In genomic region chr1:225481738-225482137, GRCh38 we compare ENCODE assay signal across 22 cellular contexts. TPM values are rescaled to one million over a fixed set of nuclear protein-coding genes. Genes with fewer than 3 reads are reported as not detected.
DNase-seq lines count a peak whose midpoint lies in the region; ATAC-seq, FAIRE-seq and TF ChIP-seq lines count a peak whose summit lies in the region.
"Had no signal": no experiment of that assay in that cellular context is flagged by ENCODE, and none has a peak within 500 bp of the region (broad histone marks: within the 10 kb centered on the region; RNA-seq: fewer than 3 reads in every experiment).

No MANE protein-coding gene starts in this region.

- H3K36me3 ChIP-seq in kidney (ENCODE audit: control insufficient read depth in 1 of 2, insufficient read depth in 2 of 2, low read length in 2 of 2): no peaks in the 10 kb centered on the region
- H3K36me3 ChIP-seq: HAP-1 had no signal

- no peak overlapping the region for H3K9ac ChIP-seq in kidney (ENCODE audit: low read length in 2 of 2)

- no peaks in the 10 kb centered on the region for H3K4me1 ChIP-seq in kidney (ENCODE audit: control insufficient read depth in 1 of 2, insufficient read depth in 1 of 2, low read depth in 1 of 2, low read length in 2 of 2)
- H3K4me1 ChIP-seq: foreskin keratinocyte, HAP-1 had no signal

- TF ChIP-seq CTCF in progenitor cell of endocrine pancreas (IDR thresholded peaks at IDR 0.05; ENCODE audit: unreplicated experiment): no peak
- TF ChIP-seq CTCF in kidney (IDR thresholded peaks at IDR 0.05; ENCODE audit: borderline replicate concordance, extremely low read depth, insufficient read depth): no peak

- H3K27ac Mint-ChIP-seq in progenitor cell of endocrine pancreas: peak overlapping the region; percentile 60
- H3K27ac Mint-ChIP-seq: activated CD4-positive, alpha-beta memory T cell treated with anti-CD3 and anti-CD28 coated beads for 36 hours; type B pancreatic cell had no signal

- H3K4me3 ChIP-seq in kidney (ENCODE audit: low read length in 2 of 2): no peak overlapping the region
- H3K4me3 ChIP-seq: HAP-1, K562, lung had no signal

- no peak overlapping the region for H3K27ac ChIP-seq in kidney (ENCODE audit: low read depth in 2 of 2, low read length in 2 of 2)
- H3K27ac ChIP-seq: foreskin keratinocyte had no signal

- H3K36me3 Mint-ChIP-seq in progenitor cell of endocrine pancreas (ENCODE audit: insufficient read depth): no peaks in the 10 kb centered on the region
- H3K36me3 Mint-ChIP-seq: activated CD4-positive, alpha-beta memory T cell treated with anti-CD3 and anti-CD28 coated beads for 36 hours; type B pancreatic cell had no signal

- H3K27me3 Mint-ChIP-seq in progenitor cell of endocrine pancreas: peaks cover 28% of the 10 kb centered on the region
- H3K27me3 Mint-ChIP-seq: activated CD4-positive, alpha-beta memory T cell treated with anti-CD3 and anti-CD28 coated beads for 36 hours had no signal

- intact Hi-C loops in kidney (cut with DNase I): no loop called here

- no peak overlapping the region for H3K4me3 Mint-ChIP-seq in progenitor cell of endocrine pancreas (ENCODE audit: low read depth)
- H3K4me3 Mint-ChIP-seq: activated CD4-positive, alpha-beta memory T cell treated with anti-CD3 and anti-CD28 coated beads for 36 hours; neural crest cell; type B pancreatic cell had no signal

- H3K4me1 Mint-ChIP-seq in progenitor cell of endocrine pancreas (ENCODE audit: low read depth): peaks cover 6% of the 10 kb centered on the region

- no peak for FAIRE-seq in kidney (lab: Jason Lieb, UNC)
- FAIRE-seq: K562, TTC549 had no signal

- no peaks in the 10 kb centered on the region for H3K9me3 Mint-ChIP-seq in progenitor cell of endocrine pancreas (ENCODE audit: low read depth)
- H3K9me3 Mint-ChIP-seq: activated CD4-positive, alpha-beta memory T cell treated with anti-CD3 and anti-CD28 coated beads for 36 hours; neural crest cell; type B pancreatic cell had no signal

- peak; percentile 72 for DNase-seq in DMS53 (lab: John Stamatoyannopoulos, UW)
- DNase-seq in NCI-H1436 treated with DMSO at 0.1 percent for 48 hours (lab: John Stamatoyannopoulos, UW): peak; percentile 63
- peak; percentile 79 for DNase-seq in NCI-H774 (lab: John Stamatoyannopoulos, UW)
- DNase-seq in progenitor cell of endocrine pancreas (ENCODE audit: low spot score, unreplicated experiment): no peak
- no peak for DNase-seq in kidney
- DNase-seq in DMS 273 treated with DMSO at 0.1 percent for 48 hours (lab: John Stamatoyannopoulos, UW): no peak
- DNase-seq: activated CD4-positive, alpha-beta memory T cell treated with anti-CD3 and anti-CD28 coated beads for 36 hours; AML-193; cerebellar nuclear complex; foreskin keratinocyte; NCI-H1694 treated with DMSO at 0.1 percent for 48 hours; OCI-M1; right cardiac atrium; stimulated activated CD4-positive, alpha-beta T cell treated with anti-CD3 and anti-CD28 coated beads, Interleukin-2, amount 100 ng/mL, for 48 hours had no signal

- no peaks in the 10 kb centered on the region for H3K9me3 ChIP-seq in kidney (ENCODE audit: control insufficient read depth in 1 of 2, low read length in 2 of 2)
- H3K9me3 ChIP-seq: HAP-1 had no signal

- ATAC-seq in GM18870 (IDR thresholded peaks at IDR 0.05; ENCODE audit: unreplicated experiment): no peak
- no peak for ATAC-seq in HG02623 (IDR thresholded peaks at IDR 0.05; ENCODE audit: unreplicated experiment)
- ATAC-seq: K562, right cardiac atrium had no signal

RNA-seq across cellular contexts. Expression of gene LBR, which starts 53.9 kb away (rescaled TPM):
- total RNA-seq in progenitor cell of endocrine pancreas (116 and 124 TPM in 2 replicates), kidney (80.2 TPM)
- 13.1 TPM for polyA plus RNA-seq in kidney (ENCODE audit: insufficient read depth, low read depth, low replicate concordance)

Comparison
In these comparisons a context has a peak if more than half of its experiments do, and no peak if none do; other contexts are left out.
1. DNase-seq: peak in DMS53 (single experiment), NCI-H1436 treated with DMSO at 0.1 percent for 48 hours (single experiment) and NCI-H774 (single experiment); none in progenitor cell of endocrine pancreas (single experiment), kidney (single experiment) and DMS 273 treated with DMSO at 0.1 percent for 48 hours (single experiment).